2 cellular contexts compared by ENCODE assay signal in genomic region chr6:169174516-169175359, GRCh38.
A peak's percentile ranks its signal among the peaks of the same experiment; 100 is the strongest.
TF ChIP-seq lines count a peak whose summit lies in the region.

No MANE protein-coding gene starts in this region.

TF ChIP-seq in HepG2, 621 proteins besides CTCF, POLR2A, EP300 and RAD21:
- TF ChIP-seq CCAR2 (optimal IDR thresholded peaks at IDR 0.05; ENCODE audit: low read depth, low read length), result no peak
- no peak for TF ChIP-seq ZNF431 (CRISPR knock-in tag; IDR thresholded peaks at IDR 0.05; ENCODE audit: borderline replicate concordance, low read depth)
- TF ChIP-seq USF2 (IDR thresholded peaks at IDR 0.05; ENCODE audit: low read depth, low read length), result no peak
- TF ChIP-seq USF2 (CRISPR knock-in tag; IDR thresholded peaks at IDR 0.05; ENCODE audit: borderline replicate concordance), result no peak
- no peak for TF ChIP-seq IRF1 (CRISPR knock-in tag; IDR thresholded peaks at IDR 0.05; ENCODE audit: low read depth)
- TF ChIP-seq ZNF331 (CRISPR knock-in tag; IDR thresholded peaks at IDR 0.05), result no peak
- no peak for TF ChIP-seq ZBTB8A (CRISPR knock-in tag; IDR thresholded peaks at IDR 0.05; ENCODE audit: borderline replicate concordance, low read depth)
- TF ChIP-seq ELF1 (CRISPR knock-in tag; IDR thresholded peaks at IDR 0.05), result no peak
- TF ChIP-seq ZNF703 (CRISPR knock-in tag; IDR thresholded peaks at IDR 0.05; ENCODE audit: borderline replicate concordance), result no peak
- TF ChIP-seq NFKB2 (CRISPR knock-in tag; IDR thresholded peaks at IDR 0.05; ENCODE audit: borderline replicate concordance), result no peak
- TF ChIP-seq ZNF678 (CRISPR knock-in tag; IDR thresholded peaks at IDR 0.05), result no peak
TF ChIP-seq in HepG2: peak in this region for 0.

TF ChIP-seq in K562, 482 proteins besides CTCF, POLR2A, EP300 and RAD21:
- peak; percentile 47 for TF ChIP-seq RBFOX2 (IDR thresholded peaks at IDR 0.05; ENCODE audit: low read depth, low read length)
- no peak for TF ChIP-seq GTF2F1 (IDR thresholded peaks at IDR 0.05; ENCODE audit: low read depth, low read length)
- TF ChIP-seq ELF1 (tag; IDR thresholded peaks at IDR 0.05), result peak; percentile 95
- TF ChIP-seq ZBTB40 (IDR thresholded peaks at IDR 0.05), result peak; percentile 83
- TF ChIP-seq ZBTB40 (CRISPR knock-in tag; IDR thresholded peaks at IDR 0.05), result no peak
- TF ChIP-seq EGR1 (conservative IDR thresholded peaks at IDR 0.05), result 0 out of 2 replicates have a peak, but pooled peaks have one; percentile 7
- peak; percentile 43; the same call in 1 of the 2 replicates for TF ChIP-seq VEZF1 (CRISPR knock-in tag; IDR thresholded peaks at IDR 0.05)
- TF ChIP-seq STAT5A (IDR thresholded peaks at IDR 0.05; ENCODE audit: borderline replicate concordance, low read length), result no peak
- TF ChIP-seq HCFC1 (IDR thresholded peaks at IDR 0.05; ENCODE audit: low read depth, low read length), result peak; percentile 25; the same call in 1 of the 2 replicates
- TF ChIP-seq ZBTB11 (CRISPR knock-in tag; IDR thresholded peaks at IDR 0.05), result peak in 1 of 3 experiments; percentile 81; a peak in 2 of 6 replicates
- peak in 1 of 2 experiments; percentile 23; a peak in 1 of 4 replicates for TF ChIP-seq MAZ (CRISPR knock-in tag; conservative IDR thresholded peaks at IDR 0.05 in 1 of 2, IDR thresholded peaks at IDR 0.05 in 1 of 2)
- TF ChIP-seq EHMT2 (IDR thresholded peaks at IDR 0.05), result 0 out of 2 replicates have a peak, but pooled peaks have one; percentile 57
- no peak for TF ChIP-seq E2F6 (IDR thresholded peaks at IDR 0.05; ENCODE audit: borderline replicate concordance in 1 of 2, extremely low read depth in 1 of 2, insufficient read depth in 1 of 2, insufficient read length in 1 of 2, low read depth in 1 of 2, low read length in 1 of 2, poor library complexity in 1 of 2, severe bottlenecking in 1 of 2)
- peak; percentile 94 for TF ChIP-seq GABPA (tag; conservative IDR thresholded peaks at IDR 0.05; ENCODE audit: low read depth)
- peak; percentile 54 for TF ChIP-seq POLR2G (IDR thresholded peaks at IDR 0.05; ENCODE audit: low read depth, low read length)
